In the genomic region with DNA sequence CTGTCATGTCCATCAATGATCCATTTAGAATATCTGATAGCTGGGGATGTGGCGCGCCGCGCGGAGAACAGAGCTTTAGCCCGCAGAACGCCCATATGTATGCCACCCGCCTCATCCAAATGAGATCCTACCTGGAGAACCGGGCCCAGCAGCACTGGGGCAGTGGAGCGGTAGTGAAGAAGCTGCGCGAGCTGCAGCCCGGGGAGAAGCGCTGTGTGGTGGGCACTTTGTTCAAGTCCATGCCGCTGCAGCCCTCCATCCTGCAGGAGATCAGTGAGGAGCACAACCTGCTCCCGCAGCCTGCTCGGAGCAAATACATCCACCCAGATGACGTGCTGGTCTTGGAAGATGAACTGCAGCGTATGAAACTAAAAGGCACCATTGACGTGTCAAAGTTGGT, we compare ENCODE assay signal across 1 cellular context.
TF ChIP-seq lines count a peak whose summit lies in the region.

No MANE protein-coding gene starts in this region.

TF ChIP-seq in IMR-90, 13 proteins besides CTCF, POLR2A, EP300 and RAD21:
- TF ChIP-seq SMC3 (IDR thresholded peaks at IDR 0.05; ENCODE audit: low read depth, low read length), result no peak
- no peak for TF ChIP-seq RFX5 (IDR thresholded peaks at IDR 0.05; ENCODE audit: low read depth, low read length)
